1 cellular context compared by ENCODE assay signal in genomic region chr14:68795602-68796417, GRCh38.
A peak's percentile ranks its signal among the peaks of the same experiment; 100 is the strongest.
TF ChIP-seq lines count a peak whose summit lies in the region.

No MANE protein-coding gene starts in this region.

TF ChIP-seq in K562, 482 proteins besides CTCF, POLR2A, EP300 and RAD21 (continued from another document and continues in another):
- TF ChIP-seq PPARD (CRISPR knock-in tag; IDR thresholded peaks at IDR 0.05) (no peak), SAFB (IDR thresholded peaks at IDR 0.05; ENCODE audit: borderline replicate concordance, low read depth, low read length) (0 out of 2 replicates have a peak, but pooled peaks have one; percentile 14), TFAP4 (CRISPR knock-in tag; IDR thresholded peaks at IDR 0.05; ENCODE audit: borderline replicate concordance) (peak; percentile 67), NFRKB (IDR thresholded peaks at IDR 0.05; ENCODE audit: low read depth) (no peak; the same call in 1 of the 2 replicates), ZNF124 (CRISPR knock-in tag; IDR thresholded peaks at IDR 0.05) (no peak), HSF4 (CRISPR knock-in tag; IDR thresholded peaks at IDR 0.05; ENCODE audit: borderline replicate concordance) (no peak), ZNF778 (CRISPR knock-in tag; IDR thresholded peaks at IDR 0.05) (no peak), KHSRP (IDR thresholded peaks at IDR 0.05) (no peak), SOX6 (IDR thresholded peaks at IDR 0.05) (no peak), SMAD4 (CRISPR knock-in tag; conservative IDR thresholded peaks at IDR 0.05) (no peak; the same call in none of the 2 replicates), ZZZ3 (IDR thresholded peaks at IDR 0.05) (no peak), PURB (CRISPR knock-in tag; IDR thresholded peaks at IDR 0.05; ENCODE audit: low read depth) (no peak), HDAC3 (IDR thresholded peaks at IDR 0.05; ENCODE audit: borderline replicate concordance, partially characterized antibody) (no peak), MEF2D (tag; conservative IDR thresholded peaks at IDR 0.05; ENCODE audit: low read depth) (no peak; the same call in 1 of the 2 replicates), TSHZ1 (CRISPR knock-in tag; IDR thresholded peaks at IDR 0.05) (no peak), ZNF354B (CRISPR knock-in tag; IDR thresholded peaks at IDR 0.05) (no peak), PHB2 (IDR thresholded peaks at IDR 0.05; ENCODE audit: low read depth) (no peak), EGR1 (conservative IDR thresholded peaks at IDR 0.05) (0 out of 2 replicates have a peak, but pooled peaks have one; percentile 8), MAFF (IDR thresholded peaks at IDR 0.05; ENCODE audit: low read length) (no peak), FOXJ2 (tag; IDR thresholded peaks at IDR 0.05) (no peak), THRB (CRISPR knock-in tag; conservative IDR thresholded peaks at IDR 0.05) (no peak), FUS (optimal IDR thresholded peaks at IDR 0.05; ENCODE audit: low read depth, low read length) (peak; percentile 59), ZNF436 (CRISPR knock-in tag; IDR thresholded peaks at IDR 0.05) (no peak), ZNF586 (CRISPR knock-in tag; conservative IDR thresholded peaks at IDR 0.05) (no peak), HDAC8 (tag; IDR thresholded peaks at IDR 0.05) (no peak), SRSF9 (IDR thresholded peaks at IDR 0.05; ENCODE audit: borderline replicate concordance, low read depth, low read length) (no peak), NCOA4 (IDR thresholded peaks at IDR 0.05; ENCODE audit: partially characterized antibody) (no peak), U2AF2 (optimal IDR thresholded peaks at IDR 0.05; ENCODE audit: low read depth, low read length) (no peak), MXI1 (IDR thresholded peaks at IDR 0.05; ENCODE audit: low read depth, low read length) (no peak), THAP12 (CRISPR knock-in tag; IDR thresholded peaks at IDR 0.05) (peak; percentile 63), ZNF274 (IDR thresholded peaks at IDR 0.05; ENCODE audit: borderline replicate concordance, low read depth, low read length) (no peak), EP400 (IDR thresholded peaks at IDR 0.05) (peak; percentile 49; the same call in 1 of the 2 replicates), ZNF76 (CRISPR knock-in tag; IDR thresholded peaks at IDR 0.05; ENCODE audit: borderline replicate concordance) (no peak), ZNF583 (CRISPR knock-in tag; IDR thresholded peaks at IDR 0.05) (no peak), RCOR1 (IDR thresholded peaks at IDR 0.05; ENCODE audit: borderline replicate concordance in 1 of 2, low read depth in 2 of 2, low read length in 2 of 2) (no peak), FOXP4 (CRISPR knock-in tag; IDR thresholded peaks at IDR 0.05; ENCODE audit: borderline replicate concordance) (no peak), RUNX1 (IDR thresholded peaks at IDR 0.05; ENCODE audit: low read depth) (no peak), MTA1 (IDR thresholded peaks at IDR 0.05; ENCODE audit: borderline replicate concordance) (no peak), ZKSCAN1 (IDR thresholded peaks at IDR 0.05; ENCODE audit: low read depth, low read length) (no peak), DMBX1 (CRISPR knock-in tag; IDR thresholded peaks at IDR 0.05; ENCODE audit: borderline replicate concordance) (peak; percentile 52; the same call in 1 of the 2 replicates), RBM22 (IDR thresholded peaks at IDR 0.05; ENCODE audit: low read depth, low read length, poor library complexity, severe bottlenecking) (no peak), NRF1 (conservative IDR thresholded peaks at IDR 0.05 in 1 of 2, IDR thresholded peaks at IDR 0.05 in 1 of 2) (peak; percentile 63), MYC (IDR thresholded peaks at IDR 0.05; ENCODE audit: low read depth, low read length) (no peak), MYC (CRISPR knock-in tag; IDR thresholded peaks at IDR 0.05; ENCODE audit: borderline replicate concordance, low read depth) (no peak), ZNF507 (tag; conservative IDR thresholded peaks at IDR 0.05) (no peak), SUPT5H (IDR thresholded peaks at IDR 0.05) (peak; percentile 73), BRD4 (IDR thresholded peaks at IDR 0.05) (no peak; the same call in 1 of the 2 replicates), CBFA2T2 (conservative IDR thresholded peaks at IDR 0.05) (no peak), SREBF2 (CRISPR knock-in tag; IDR thresholded peaks at IDR 0.05) (no peak)
- TF ChIP-seq, protein P1, sequence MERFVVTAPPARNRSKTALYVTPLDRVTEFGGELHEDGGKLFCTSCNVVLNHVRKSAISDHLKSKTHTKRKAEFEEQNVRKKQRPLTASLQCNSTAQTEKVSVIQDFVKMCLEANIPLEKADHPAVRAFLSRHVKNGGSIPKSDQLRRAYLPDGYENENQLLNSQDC (CRISPR knock-in tag; IDR thresholded peaks at IDR 0.05): no peak
- TF ChIP-seq, protein P2, sequence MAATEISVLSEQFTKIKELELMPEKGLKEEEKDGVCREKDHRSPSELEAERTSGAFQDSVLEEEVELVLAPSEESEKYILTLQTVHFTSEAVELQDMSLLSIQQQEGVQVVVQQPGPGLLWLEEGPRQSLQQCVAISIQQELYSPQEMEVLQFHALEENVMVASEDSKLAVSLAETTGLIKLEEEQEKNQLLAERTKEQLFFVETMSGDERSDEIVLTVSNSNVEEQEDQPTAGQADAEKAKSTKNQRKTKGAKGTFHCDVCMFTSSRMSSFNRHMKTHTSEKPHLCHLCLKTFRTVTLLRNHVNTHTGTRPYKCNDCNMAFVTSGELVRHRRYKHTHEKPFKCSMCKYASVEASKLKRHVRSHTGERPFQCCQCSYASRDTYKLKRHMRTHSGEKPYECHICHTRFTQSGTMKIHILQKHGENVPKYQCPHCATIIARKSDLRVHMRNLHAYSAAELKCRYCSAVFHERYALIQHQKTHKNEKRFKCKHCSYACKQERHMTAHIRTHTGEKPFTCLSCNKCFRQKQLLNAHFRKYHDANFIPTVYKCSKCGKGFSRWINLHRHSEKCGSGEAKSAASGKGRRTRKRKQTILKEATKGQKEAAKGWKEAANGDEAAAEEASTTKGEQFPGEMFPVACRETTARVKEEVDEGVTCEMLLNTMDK (IDR thresholded peaks at IDR 0.05; ENCODE audit: borderline replicate concordance, insufficient read depth, low read depth, low read length, poor library complexity, severe bottlenecking): no peak
- TF ChIP-seq, protein P3, sequence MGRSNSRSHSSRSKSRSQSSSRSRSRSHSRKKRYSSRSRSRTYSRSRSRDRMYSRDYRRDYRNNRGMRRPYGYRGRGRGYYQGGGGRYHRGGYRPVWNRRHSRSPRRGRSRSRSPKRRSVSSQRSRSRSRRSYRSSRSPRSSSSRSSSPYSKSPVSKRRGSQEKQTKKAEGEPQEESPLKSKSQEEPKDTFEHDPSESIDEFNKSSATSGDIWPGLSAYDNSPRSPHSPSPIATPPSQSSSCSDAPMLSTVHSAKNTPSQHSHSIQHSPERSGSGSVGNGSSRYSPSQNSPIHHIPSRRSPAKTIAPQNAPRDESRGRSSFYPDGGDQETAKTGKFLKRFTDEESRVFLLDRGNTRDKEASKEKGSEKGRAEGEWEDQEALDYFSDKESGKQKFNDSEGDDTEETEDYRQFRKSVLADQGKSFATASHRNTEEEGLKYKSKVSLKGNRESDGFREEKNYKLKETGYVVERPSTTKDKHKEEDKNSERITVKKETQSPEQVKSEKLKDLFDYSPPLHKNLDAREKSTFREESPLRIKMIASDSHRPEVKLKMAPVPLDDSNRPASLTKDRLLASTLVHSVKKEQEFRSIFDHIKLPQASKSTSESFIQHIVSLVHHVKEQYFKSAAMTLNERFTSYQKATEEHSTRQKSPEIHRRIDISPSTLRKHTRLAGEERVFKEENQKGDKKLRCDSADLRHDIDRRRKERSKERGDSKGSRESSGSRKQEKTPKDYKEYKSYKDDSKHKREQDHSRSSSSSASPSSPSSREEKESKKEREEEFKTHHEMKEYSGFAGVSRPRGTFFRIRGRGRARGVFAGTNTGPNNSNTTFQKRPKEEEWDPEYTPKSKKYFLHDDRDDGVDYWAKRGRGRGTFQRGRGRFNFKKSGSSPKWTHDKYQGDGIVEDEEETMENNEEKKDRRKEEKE (IDR thresholded peaks at IDR 0.05; ENCODE audit: borderline replicate concordance in 1 of 2, control insufficient read depth in 1 of 2, low read depth in 2 of 2, low read length in 1 of 2): no peak
- TF ChIP-seq, protein P4, sequence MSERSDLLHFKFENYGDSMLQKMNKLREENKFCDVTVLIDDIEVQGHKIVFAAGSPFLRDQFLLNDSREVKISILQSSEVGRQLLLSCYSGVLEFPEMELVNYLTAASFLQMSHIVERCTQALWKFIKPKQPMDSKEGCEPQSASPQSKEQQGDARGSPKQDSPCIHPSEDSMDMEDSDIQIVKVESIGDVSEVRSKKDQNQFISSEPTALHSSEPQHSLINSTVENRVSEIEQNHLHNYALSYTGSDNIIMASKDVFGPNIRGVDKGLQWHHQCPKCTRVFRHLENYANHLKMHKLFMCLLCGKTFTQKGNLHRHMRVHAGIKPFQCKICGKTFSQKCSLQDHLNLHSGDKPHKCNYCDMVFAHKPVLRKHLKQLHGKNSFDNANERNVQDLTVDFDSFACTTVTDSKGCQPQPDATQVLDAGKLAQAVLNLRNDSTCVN (CRISPR knock-in tag; IDR thresholded peaks at IDR 0.05): no peak
- TF ChIP-seq, protein P5, sequence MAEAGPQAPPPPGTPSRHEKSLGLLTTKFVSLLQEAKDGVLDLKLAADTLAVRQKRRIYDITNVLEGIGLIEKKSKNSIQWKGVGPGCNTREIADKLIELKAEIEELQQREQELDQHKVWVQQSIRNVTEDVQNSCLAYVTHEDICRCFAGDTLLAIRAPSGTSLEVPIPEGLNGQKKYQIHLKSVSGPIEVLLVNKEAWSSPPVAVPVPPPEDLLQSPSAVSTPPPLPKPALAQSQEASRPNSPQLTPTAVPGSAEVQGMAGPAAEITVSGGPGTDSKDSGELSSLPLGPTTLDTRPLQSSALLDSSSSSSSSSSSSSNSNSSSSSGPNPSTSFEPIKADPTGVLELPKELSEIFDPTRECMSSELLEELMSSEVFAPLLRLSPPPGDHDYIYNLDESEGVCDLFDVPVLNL (CRISPR knock-in tag; IDR thresholded peaks at IDR 0.05; ENCODE audit: low read depth): no peak
